ENCODE assay signal across 18 cellular contexts in genomic region chr13:74770361-74770760, GRCh38.
A peak's percentile ranks its signal among the peaks of the same experiment; 100 is the strongest.
DNase-seq lines count a peak whose midpoint lies in the region; ATAC-seq and TF ChIP-seq lines count a peak whose summit lies in the region.
"Had no signal": no experiment of that assay in that cellular context is flagged by ENCODE, and none has a peak within 500 bp of the region (broad histone marks: within the 10 kb centered on the region; RNA-seq: fewer than 3 reads in every experiment).

No MANE protein-coding gene starts in this region.

- ATAC-seq in foreskin keratinocyte (peak; percentile 73), HG02642 (IDR thresholded peaks at IDR 0.05; ENCODE audit: poor library complexity, unreplicated experiment) (no peak)
- ATAC-seq: left colon; natural killer cell treated with Interleukin-12 subunit alpha and Interleukin-12 subunit beta and Interleukin-15 and Interleukin-18, amount 100 ng/mL, for 72 hours had no signal

- no peak overlapping the region for H3K4me3 ChIP-seq in breast epithelium
- H3K4me3 ChIP-seq: coronary artery had no signal

- H3K27me3 ChIP-seq in breast epithelium, result no peaks in the 10 kb centered on the region
- peaks cover 2% of the 10 kb centered on the region for H3K27me3 ChIP-seq in foreskin keratinocyte

- no TSS peak for BruUV-seq in MCF 10A (replicated peaks; lab: Mats Ljungman, UMichigan)

- H3K36me3 Mint-ChIP-seq in MCF 10A (ENCODE audit: insufficient read depth, unreplicated experiment), result peaks cover 10% of the 10 kb centered on the region
- H3K36me3 Mint-ChIP-seq: natural killer cell treated with Interleukin-12 subunit alpha and Interleukin-12 subunit beta and Interleukin-15 and Interleukin-18, amount 100 ng/mL, for 72 hours had no signal

- no peak for TF ChIP-seq POLR2A in breast epithelium (IDR thresholded peaks at IDR 0.05)

- H3K4me3 Mint-ChIP-seq in MCF 10A (ENCODE audit: unreplicated experiment), result no peak overlapping the region
- H3K4me3 Mint-ChIP-seq: H9; natural killer cell treated with Interleukin-12 subunit alpha and Interleukin-12 subunit beta and Interleukin-15 and Interleukin-18, amount 100 ng/mL, for 72 hours had no signal

- POLR2A ChIA-PET in MCF 10A (lab: Yijun Ruan, JAX), result no interaction called here
- POLR2A ChIA-PET in HEK293T (lab: Yijun Ruan, JAX), result no interaction called here

- DNase-seq in MCF 10A (ENCODE audit: unreplicated experiment) (peak; percentile 22), breast epithelium (ENCODE audit: low spot score in 2 of 2) (no peak), amniotic stem cell (lab: John Stamatoyannopoulos, UW) (peak; percentile 88), foreskin keratinocyte (peak; percentile 61 to 86), stromal cell of bone marrow (ENCODE audit: low read depth) (peak; percentile 89), retina (no peak), HEK293T (ENCODE audit: extremely low spot score) (no peak)
- DNase-seq: activated naive CD4-positive, alpha-beta T cell treated with Interleukin-2 at 50 U/mL for 16 hours; DND-41; H9; left colon; NCI-H1105; NCI-H526 treated with DMSO at 0.1 percent for 48 hours; trophoblast cell had no signal

- H3K27ac Mint-ChIP-seq in MCF 10A (ENCODE audit: low read depth, unreplicated experiment), result peak overlapping the region; percentile 57
- H3K27ac Mint-ChIP-seq: H9; natural killer cell treated with Interleukin-12 subunit alpha and Interleukin-12 subunit beta and Interleukin-15 and Interleukin-18, amount 100 ng/mL, for 72 hours had no signal

- no peaks in the 10 kb centered on the region for H3K9me3 Mint-ChIP-seq in MCF 10A (ENCODE audit: unreplicated experiment)
- H3K9me3 Mint-ChIP-seq: H9; natural killer cell treated with Interleukin-12 subunit alpha and Interleukin-12 subunit beta and Interleukin-15 and Interleukin-18, amount 100 ng/mL, for 72 hours had no signal

- intact Hi-C loops in MCF 10A (cut with micrococcal nuclease) (loop anchor here (5.0 to 10.0 kb wide), 4 partner anchors 97 to 1018 kb away; no protein-coding TSS in a partner anchor), breast epithelium (cut with DNase I; ENCODE audit: low total_unique reads) (no loop called here)

- CTCF ChIA-PET in MCF 10A (lab: Yijun Ruan, JAX) (no interaction called here), HEK293T (lab: Yijun Ruan, JAX) (no interaction called here)

- peaks cover 38% of the 10 kb centered on the region for H3K4me1 Mint-ChIP-seq in MCF 10A (ENCODE audit: insufficient read depth, unreplicated experiment)

- H3K27ac ChIP-seq in breast epithelium (no peak overlapping the region), foreskin keratinocyte (no peak overlapping the region)
- H3K27ac ChIP-seq: 22Rv1, coronary artery had no signal

- H3K4me1 ChIP-seq in breast epithelium, result no peaks in the 10 kb centered on the region
- no peaks in the 10 kb centered on the region for H3K4me1 ChIP-seq in foreskin keratinocyte

- TF ChIP-seq CTCF in MCF 10A (IDR thresholded peaks at IDR 0.05; ENCODE audit: unreplicated experiment) (no peak), breast epithelium (IDR thresholded peaks at IDR 0.05) (no peak), foreskin keratinocyte (conservative IDR thresholded peaks at IDR 0.05) (no peak)

- H3K9me3 ChIP-seq in breast epithelium, result no peaks in the 10 kb centered on the region

- H3K36me3 ChIP-seq in breast epithelium, result no peaks in the 10 kb centered on the region

- no peaks in the 10 kb centered on the region for H3K27me3 Mint-ChIP-seq in MCF 10A (ENCODE audit: insufficient read depth, unreplicated experiment)

TF ChIP-seq in HEK293T, 16 proteins besides CTCF, POLR2A, EP300 and RAD21:
- TF ChIP-seq L3MBTL2 (conservative IDR thresholded peaks at IDR 0.05) (no peak), SP1 (IDR thresholded peaks at IDR 0.05) (no peak), NFRKB (IDR thresholded peaks at IDR 0.05) (no peak), FOXK2 (IDR thresholded peaks at IDR 0.05) (no peak), SUZ12 (IDR thresholded peaks at IDR 0.05) (no peak), FOXA1 (IDR thresholded peaks at IDR 0.05) (no peak), CTBP1 (IDR thresholded peaks at IDR 0.05; ENCODE audit: borderline replicate concordance) (no peak), FOXM1 (IDR thresholded peaks at IDR 0.05; ENCODE audit: borderline replicate concordance) (no peak), PKNOX1 (IDR thresholded peaks at IDR 0.05) (no peak), ZNF384 (IDR thresholded peaks at IDR 0.05) (no peak), LEF1 (IDR thresholded peaks at IDR 0.05; ENCODE audit: borderline replicate concordance) (no peak), ARNT (IDR thresholded peaks at IDR 0.05) (no peak), TARDBP (IDR thresholded peaks at IDR 0.05) (no peak), BHLHE40 (IDR thresholded peaks at IDR 0.05; ENCODE audit: borderline replicate concordance) (no peak), HDGF (IDR thresholded peaks at IDR 0.05; ENCODE audit: borderline replicate concordance) (no peak), ELF4 (IDR thresholded peaks at IDR 0.05) (no peak)

Comparison
In these comparisons a context has a peak if more than half of its experiments do, and no peak if none do; other contexts are left out.
1. DNase-seq: peak in MCF 10A (single experiment), amniotic stem cell (single experiment), foreskin keratinocyte (2 of 2) and stromal cell of bone marrow (single experiment); none in breast epithelium (0 of 2), retina (single experiment) and HEK293T (single experiment).